Comparison of ENCODE assay signal across 2 cellular contexts in the genomic region with DNA sequence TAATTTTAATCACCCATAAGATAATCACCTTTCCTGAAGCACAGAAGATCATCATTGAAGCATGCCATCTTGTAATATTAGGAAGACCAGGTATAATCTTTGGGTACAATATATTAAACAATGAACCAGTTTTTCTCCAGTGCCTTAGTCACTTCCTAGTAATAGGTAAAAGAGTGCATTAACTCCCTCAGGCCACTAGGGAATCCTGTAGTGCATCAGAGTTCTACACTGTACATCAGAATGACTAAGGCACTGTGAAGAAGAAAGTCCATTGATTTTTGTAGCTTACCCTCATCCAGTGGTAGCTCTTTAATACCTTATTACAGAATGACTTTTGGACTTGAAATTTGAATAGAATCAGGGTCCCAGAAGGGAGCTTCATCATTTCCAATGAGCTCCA.
TF ChIP-seq lines count a peak whose summit lies in the region.

No MANE protein-coding gene starts in this region.

TF ChIP-seq in HepG2, 621 proteins besides CTCF, POLR2A, EP300 and RAD21 (continues in another document):
- TF ChIP-seq SP2 (CRISPR knock-in tag; IDR thresholded peaks at IDR 0.05) (no peak), BRD4 (CRISPR knock-in tag; IDR thresholded peaks at IDR 0.05) (no peak), HCFC1 (IDR thresholded peaks at IDR 0.05; ENCODE audit: low read depth, low read length) (no peak), NCOA1 (CRISPR knock-in tag; IDR thresholded peaks at IDR 0.05) (no peak), SRSF9 (IDR thresholded peaks at IDR 0.05; ENCODE audit: borderline replicate concordance, insufficient read depth, low read depth, low read length, poor library complexity, severe bottlenecking) (no peak), ZNF234 (CRISPR knock-in tag; conservative IDR thresholded peaks at IDR 0.05) (no peak), ISX (CRISPR knock-in tag; conservative IDR thresholded peaks at IDR 0.05) (no peak), ZNF543 (CRISPR knock-in tag; IDR thresholded peaks at IDR 0.05) (no peak), ZNF382 (CRISPR knock-in tag; IDR thresholded peaks at IDR 0.05; ENCODE audit: borderline replicate concordance) (no peak)
- TF ChIP-seq, protein P1, sequence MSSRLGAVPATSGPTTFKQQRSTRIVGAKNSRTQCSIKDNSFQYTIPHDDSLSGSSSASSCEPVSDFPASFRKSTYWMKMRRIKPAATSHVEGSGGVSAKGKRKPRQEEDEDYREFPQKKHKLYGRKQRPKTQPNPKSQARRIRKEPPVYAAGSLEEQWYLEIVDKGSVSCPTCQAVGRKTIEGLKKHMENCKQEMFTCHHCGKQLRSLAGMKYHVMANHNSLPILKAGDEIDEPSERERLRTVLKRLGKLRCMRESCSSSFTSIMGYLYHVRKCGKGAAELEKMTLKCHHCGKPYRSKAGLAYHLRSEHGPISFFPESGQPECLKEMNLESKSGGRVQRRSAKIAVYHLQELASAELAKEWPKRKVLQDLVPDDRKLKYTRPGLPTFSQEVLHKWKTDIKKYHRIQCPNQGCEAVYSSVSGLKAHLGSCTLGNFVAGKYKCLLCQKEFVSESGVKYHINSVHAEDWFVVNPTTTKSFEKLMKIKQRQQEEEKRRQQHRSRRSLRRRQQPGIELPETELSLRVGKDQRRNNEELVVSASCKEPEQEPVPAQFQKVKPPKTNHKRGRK (CRISPR knock-in tag; IDR thresholded peaks at IDR 0.05) = no peak
- TF ChIP-seq, protein P2, sequence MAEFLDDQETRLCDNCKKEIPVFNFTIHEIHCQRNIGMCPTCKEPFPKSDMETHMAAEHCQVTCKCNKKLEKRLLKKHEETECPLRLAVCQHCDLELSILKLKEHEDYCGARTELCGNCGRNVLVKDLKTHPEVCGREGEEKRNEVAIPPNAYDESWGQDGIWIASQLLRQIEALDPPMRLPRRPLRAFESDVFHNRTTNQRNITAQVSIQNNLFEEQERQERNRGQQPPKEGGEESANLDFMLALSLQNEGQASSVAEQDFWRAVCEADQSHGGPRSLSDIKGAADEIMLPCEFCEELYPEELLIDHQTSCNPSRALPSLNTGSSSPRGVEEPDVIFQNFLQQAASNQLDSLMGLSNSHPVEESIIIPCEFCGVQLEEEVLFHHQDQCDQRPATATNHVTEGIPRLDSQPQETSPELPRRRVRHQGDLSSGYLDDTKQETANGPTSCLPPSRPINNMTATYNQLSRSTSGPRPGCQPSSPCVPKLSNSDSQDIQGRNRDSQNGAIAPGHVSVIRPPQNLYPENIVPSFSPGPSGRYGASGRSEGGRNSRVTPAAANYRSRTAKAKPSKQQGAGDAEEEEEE (CRISPR knock-in tag; IDR thresholded peaks at IDR 0.05; ENCODE audit: borderline replicate concordance) = no peak
- TF ChIP-seq, protein P3, sequence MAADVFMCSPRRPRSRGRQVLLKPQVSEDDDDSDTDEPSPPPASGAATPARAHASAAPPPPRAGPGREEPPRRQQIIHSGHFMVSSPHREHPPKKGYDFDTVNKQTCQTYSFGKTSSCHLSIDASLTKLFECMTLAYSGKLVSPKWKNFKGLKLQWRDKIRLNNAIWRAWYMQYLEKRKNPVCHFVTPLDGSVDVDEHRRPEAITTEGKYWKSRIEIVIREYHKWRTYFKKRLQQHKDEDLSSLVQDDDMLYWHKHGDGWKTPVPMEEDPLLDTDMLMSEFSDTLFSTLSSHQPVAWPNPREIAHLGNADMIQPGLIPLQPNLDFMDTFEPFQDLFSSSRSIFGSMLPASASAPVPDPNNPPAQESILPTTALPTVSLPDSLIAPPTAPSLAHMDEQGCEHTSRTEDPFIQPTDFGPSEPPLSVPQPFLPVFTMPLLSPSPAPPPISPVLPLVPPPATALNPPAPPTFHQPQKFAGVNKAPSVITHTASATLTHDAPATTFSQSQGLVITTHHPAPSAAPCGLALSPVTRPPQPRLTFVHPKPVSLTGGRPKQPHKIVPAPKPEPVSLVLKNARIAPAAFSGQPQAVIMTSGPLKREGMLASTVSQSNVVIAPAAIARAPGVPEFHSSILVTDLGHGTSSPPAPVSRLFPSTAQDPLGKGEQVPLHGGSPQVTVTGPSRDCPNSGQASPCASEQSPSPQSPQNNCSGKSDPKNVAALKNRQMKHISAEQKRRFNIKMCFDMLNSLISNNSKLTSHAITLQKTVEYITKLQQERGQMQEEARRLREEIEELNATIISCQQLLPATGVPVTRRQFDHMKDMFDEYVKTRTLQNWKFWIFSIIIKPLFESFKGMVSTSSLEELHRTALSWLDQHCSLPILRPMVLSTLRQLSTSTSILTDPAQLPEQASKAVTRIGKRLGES (CRISPR knock-in tag; IDR thresholded peaks at IDR 0.05; ENCODE audit: borderline replicate concordance) = no peak
- TF ChIP-seq, protein P4, sequence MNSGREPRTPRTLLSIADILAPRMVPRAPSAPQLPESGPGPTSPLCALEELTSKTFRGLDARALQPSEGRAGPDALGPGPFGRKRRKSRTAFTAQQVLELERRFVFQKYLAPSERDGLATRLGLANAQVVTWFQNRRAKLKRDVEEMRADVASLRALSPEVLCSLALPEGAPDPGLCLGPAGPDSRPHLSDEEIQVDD (CRISPR knock-in tag; IDR thresholded peaks at IDR 0.05; ENCODE audit: borderline replicate concordance) = no peak
- TF ChIP-seq, protein P5, sequence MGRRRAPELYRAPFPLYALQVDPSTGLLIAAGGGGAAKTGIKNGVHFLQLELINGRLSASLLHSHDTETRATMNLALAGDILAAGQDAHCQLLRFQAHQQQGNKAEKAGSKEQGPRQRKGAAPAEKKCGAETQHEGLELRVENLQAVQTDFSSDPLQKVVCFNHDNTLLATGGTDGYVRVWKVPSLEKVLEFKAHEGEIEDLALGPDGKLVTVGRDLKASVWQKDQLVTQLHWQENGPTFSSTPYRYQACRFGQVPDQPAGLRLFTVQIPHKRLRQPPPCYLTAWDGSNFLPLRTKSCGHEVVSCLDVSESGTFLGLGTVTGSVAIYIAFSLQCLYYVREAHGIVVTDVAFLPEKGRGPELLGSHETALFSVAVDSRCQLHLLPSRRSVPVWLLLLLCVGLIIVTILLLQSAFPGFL (CRISPR knock-in tag; IDR thresholded peaks at IDR 0.05) = no peak
- TF ChIP-seq, protein P6, sequence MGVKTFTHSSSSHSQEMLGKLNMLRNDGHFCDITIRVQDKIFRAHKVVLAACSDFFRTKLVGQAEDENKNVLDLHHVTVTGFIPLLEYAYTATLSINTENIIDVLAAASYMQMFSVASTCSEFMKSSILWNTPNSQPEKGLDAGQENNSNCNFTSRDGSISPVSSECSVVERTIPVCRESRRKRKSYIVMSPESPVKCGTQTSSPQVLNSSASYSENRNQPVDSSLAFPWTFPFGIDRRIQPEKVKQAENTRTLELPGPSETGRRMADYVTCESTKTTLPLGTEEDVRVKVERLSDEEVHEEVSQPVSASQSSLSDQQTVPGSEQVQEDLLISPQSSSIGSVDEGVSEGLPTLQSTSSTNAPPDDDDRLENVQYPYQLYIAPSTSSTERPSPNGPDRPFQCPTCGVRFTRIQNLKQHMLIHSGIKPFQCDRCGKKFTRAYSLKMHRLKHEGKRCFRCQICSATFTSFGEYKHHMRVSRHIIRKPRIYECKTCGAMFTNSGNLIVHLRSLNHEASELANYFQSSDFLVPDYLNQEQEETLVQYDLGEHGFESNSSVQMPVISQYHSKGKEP (CRISPR knock-in tag; IDR thresholded peaks at IDR 0.05) = no peak

TF ChIP-seq in IMR-90, 13 proteins besides CTCF, POLR2A, EP300 and RAD21:
- no peak for TF ChIP-seq BHLHE40 (IDR thresholded peaks at IDR 0.05; ENCODE audit: low read depth, low read length)
- no peak for TF ChIP-seq SMC3 (IDR thresholded peaks at IDR 0.05; ENCODE audit: low read depth, low read length)
- no peak for TF ChIP-seq MAZ (IDR thresholded peaks at IDR 0.05; ENCODE audit: borderline replicate concordance, low read depth, low read length)
- TF ChIP-seq CEBPB (IDR thresholded peaks at IDR 0.05; ENCODE audit: low read depth, low read length) = no peak
- TF ChIP-seq MAFK (IDR thresholded peaks at IDR 0.05; ENCODE audit: low read depth, low read length) = no peak
- TF ChIP-seq, protein P7, sequence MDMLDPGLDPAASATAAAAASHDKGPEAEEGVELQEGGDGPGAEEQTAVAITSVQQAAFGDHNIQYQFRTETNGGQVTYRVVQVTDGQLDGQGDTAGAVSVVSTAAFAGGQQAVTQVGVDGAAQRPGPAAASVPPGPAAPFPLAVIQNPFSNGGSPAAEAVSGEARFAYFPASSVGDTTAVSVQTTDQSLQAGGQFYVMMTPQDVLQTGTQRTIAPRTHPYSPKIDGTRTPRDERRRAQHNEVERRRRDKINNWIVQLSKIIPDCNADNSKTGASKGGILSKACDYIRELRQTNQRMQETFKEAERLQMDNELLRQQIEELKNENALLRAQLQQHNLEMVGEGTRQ (IDR thresholded peaks at IDR 0.05; ENCODE audit: low read depth, low read length) = no peak
- no peak for TF ChIP-seq FOS (IDR thresholded peaks at IDR 0.05; ENCODE audit: low read depth, low read length)
